35 cellular contexts compared by ENCODE assay signal in the genomic region with DNA sequence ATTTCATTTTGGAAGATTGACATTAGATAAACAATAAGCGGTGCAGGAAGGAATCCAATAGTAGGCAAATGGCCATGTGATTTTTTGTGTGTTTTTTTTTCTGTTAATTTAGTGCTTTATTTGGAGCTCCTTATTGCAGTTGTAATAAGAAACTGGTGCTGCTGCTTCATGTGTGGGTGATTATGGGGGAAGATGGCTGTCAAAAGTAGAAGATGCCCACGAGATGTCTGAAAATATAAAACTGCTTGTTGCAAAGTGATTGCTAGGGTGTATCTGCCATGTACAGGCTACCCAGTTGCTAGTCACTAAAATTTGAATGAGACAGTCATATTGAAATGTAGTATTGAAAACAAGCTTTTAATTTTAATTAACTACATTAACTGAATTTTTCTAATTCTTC.
"Had no signal": no experiment of that assay in that cellular context is flagged by ENCODE, and none has a peak within 500 bp of the region (broad histone marks: within the 10 kb centered on the region; RNA-seq: fewer than 3 reads in every experiment).

No MANE protein-coding gene starts in this region.

- H3K4me1 Mint-ChIP-seq: activated B cell treated with CpG ODN at 0.5 μM for 24 hours; activated CD4-positive, alpha-beta T cell treated with anti-CD3 and anti-CD28 coated beads, Interleukin-2, amount 10 ng/mL, durations not matched to agents 24 days and 14 days; activated naive CD8-positive, alpha-beta T cell treated with anti-CD3 and anti-CD28 coated beads for 36 hours; activated T-helper 17 cell treated with anti-CD3 and anti-CD28 coated beads, Interleukin-2, amount 50 U/mL, for 72 hours; central memory CD8-positive, alpha-beta T cell had no signal

- H3K36me3 Mint-ChIP-seq: activated CD4-positive, alpha-beta memory T cell treated with anti-CD3 and anti-CD28 coated beads for 36 hours; activated naive CD4-positive, alpha-beta T cell treated with anti-CD3 and anti-CD28 coated beads, Interleukin-2, amount 50 U/mL, for 72 hours; activated naive CD8-positive, alpha-beta T cell treated with anti-CD3 and anti-CD28 coated beads for 36 hours had no signal

- H3K36me3 ChIP-seq: adrenal gland, brain microvascular endothelial cell, cardiac muscle cell had no signal

- H3K4me3 Mint-ChIP-seq: activated B cell treated with CpG ODN at 0.5 μM for 24 hours; activated CD4-positive, alpha-beta memory T cell treated with anti-CD3 and anti-CD28 coated beads for 36 hours; activated CD4-positive, alpha-beta T cell treated with anti-CD3 and anti-CD28 coated beads, Interleukin-2, amount 10 ng/mL, durations not matched to agents 24 days and 14 days; activated CD8-positive, alpha-beta T cell treated with anti-CD3 and anti-CD28 coated beads for 36 hours; activated naive CD8-positive, alpha-beta T cell treated with anti-CD3 and anti-CD28 coated beads for 36 hours; activated T-cell treated with anti-CD3 and anti-CD28 coated beads, Interleukin-2, amount 50 U/mL, for 4 hours; activated T-cell treated with anti-CD3 and anti-CD28 coated beads, Interleukin-2, amount 50 U/mL, for 72 hours; activated T-helper 1 cell treated with anti-CD3 and anti-CD28 coated beads, Interleukin-12 subunit alpha, Interleukin-12 subunit beta, Interleukin-2, Interleukin-4 antibody, amounts not matched to agents 30 ng/mL and 10 ng/mL and 1 ng/mL, durations not matched to agents 14 hours and 24 hours and 36 hours; activated T-helper 17 cell treated with anti-CD3 and anti-CD28 coated beads, Interleukin-2, amount 50 U/mL, for 72 hours; central memory CD8-positive, alpha-beta T cell; T-helper 1 cell treated with Interleukin-12 subunit alpha and Interleukin-12 subunit beta and Interleukin-4 antibody, amounts not matched to agents 30 μg/mL and 1 μg/mL, for 36 hours; T-helper 2 cell treated with Interferon-gamma antibody and Interleukin-4, amounts not matched to agents 5 μg/mL and 100 μg/mL, for 36 hours had no signal

- H3K27me3 Mint-ChIP-seq: activated B cell treated with CpG ODN at 0.5 μM for 24 hours; activated CD4-positive, alpha-beta memory T cell treated with anti-CD3 and anti-CD28 coated beads for 36 hours; activated CD4-positive, alpha-beta T cell treated with anti-CD3 and anti-CD28 coated beads, Interleukin-2, amount 10 ng/mL, durations not matched to agents 24 days and 14 days; activated CD8-positive, alpha-beta T cell treated with anti-CD3 and anti-CD28 coated beads for 36 hours; activated naive CD8-positive, alpha-beta T cell treated with anti-CD3 and anti-CD28 coated beads for 36 hours; activated T-helper 17 cell treated with anti-CD3 and anti-CD28 coated beads, Interleukin-2, amount 50 U/mL, for 72 hours; central memory CD8-positive, alpha-beta T cell had no signal

- H3K4me1 ChIP-seq: adrenal gland, body of pancreas had no signal

- H3K27ac Mint-ChIP-seq: activated B cell treated with CpG ODN at 0.5 μM for 24 hours; activated CD4-positive, alpha-beta memory T cell treated with anti-CD3 and anti-CD28 coated beads for 36 hours; activated CD4-positive, alpha-beta T cell treated with anti-CD3 and anti-CD28 coated beads, Interleukin-2, amount 10 ng/mL, durations not matched to agents 24 days and 14 days; activated CD8-positive, alpha-beta T cell treated with anti-CD3 and anti-CD28 coated beads for 36 hours; activated naive CD4-positive, alpha-beta T cell treated with anti-CD3 and anti-CD28 coated beads, Interleukin-2, amount 50 U/mL, for 72 hours; activated naive CD8-positive, alpha-beta T cell treated with anti-CD3 and anti-CD28 coated beads for 36 hours; activated T-cell treated with anti-CD3 and anti-CD28 coated beads, Interleukin-2, amount 50 U/mL, for 72 hours; activated T-helper 1 cell treated with anti-CD3 and anti-CD28 coated beads, Interleukin-12 subunit alpha, Interleukin-12 subunit beta, Interleukin-2, Interleukin-4 antibody, amounts not matched to agents 30 ng/mL and 10 ng/mL and 1 ng/mL, durations not matched to agents 14 hours and 24 hours and 36 hours; activated T-helper 17 cell treated with anti-CD3 and anti-CD28 coated beads, Interleukin-2, amount 50 U/mL, for 72 hours; T-helper 1 cell treated with Interleukin-12 subunit alpha and Interleukin-12 subunit beta and Interleukin-4 antibody, amounts not matched to agents 30 μg/mL and 1 μg/mL, for 36 hours; T-helper 2 cell treated with Interferon-gamma antibody and Interleukin-4, amounts not matched to agents 5 μg/mL and 100 μg/mL, for 36 hours had no signal

- H3K27me3 ChIP-seq: adrenal gland, body of pancreas, brain microvascular endothelial cell, cardiac muscle cell had no signal

- DNase-seq: activated B cell treated with CpG ODN at 0.5 μM for 24 hours; activated CD4-positive, alpha-beta memory T cell treated with anti-CD3 and anti-CD28 coated beads for 36 hours; activated CD4-positive, alpha-beta T cell treated with anti-CD3 and anti-CD28 coated beads for 4 hours; activated CD4-positive, alpha-beta T cell treated with anti-CD3 and anti-CD28 coated beads, Interleukin-2, amount 10 ng/mL, durations not matched to agents 24 days and 14 days; activated CD4-positive, alpha-beta T cell treated with anti-CD3 and anti-CD28 coated beads, Interleukin-2, amount 50 U/mL, for 1 hour; activated CD4-positive, alpha-beta T cell treated with anti-CD3 and anti-CD28 coated beads, Interleukin-2, amount 50 U/mL, for 4 hours; activated CD4-positive, CD25-positive, alpha-beta regulatory T cell treated with anti-CD3 and anti-CD28 coated beads, Interleukin-2, amount 50 U/mL, for 72 hours; activated CD8-positive, alpha-beta memory T cell treated with anti-CD3 and anti-CD28 coated beads, Interleukin-2, amount 50 U/mL, for 4 hours; activated CD8-positive, alpha-beta T cell treated with anti-CD3 and anti-CD28 coated beads for 36 hours; activated effector memory CD4-positive, alpha-beta T cell treated with anti-CD3 and anti-CD28 coated beads, Interleukin-2, amount 50 U/mL, for 16 hours; activated gamma-delta T cell treated with Interleukin-2 at 50 U/mL for 16 hours; activated naive CD4-positive, alpha-beta T cell; activated naive CD4-positive, alpha-beta T cell treated with anti-CD3 and anti-CD28 coated beads, Interleukin-2, amount 50 U/mL, for 16 hours; activated naive CD8-positive, alpha-beta T cell treated with anti-CD3 and anti-CD28 coated beads for 36 hours; activated T-cell treated with anti-CD3 and anti-CD28 coated beads for 4 hours; activated T-cell treated with anti-CD3 and anti-CD28 coated beads, Interleukin-2, amount 50 U/mL, for 1 hour; activated T-cell treated with anti-CD3 and anti-CD28 coated beads, Interleukin-2, amount 50 U/mL, for 4 hours; activated T-cell treated with anti-CD3 and anti-CD28 coated beads, Interleukin-2, amount 50 U/mL, for 72 hours; adrenal gland; amniotic stem cell; aorta; body of pancreas; brain microvascular endothelial cell; SW 1271; T-helper 1 cell; T-helper 2 cell; T-helper 9 cell had no signal

- H3K9me3 ChIP-seq: adrenal gland, body of pancreas had no signal

- H3K9me3 Mint-ChIP-seq: activated CD4-positive, alpha-beta memory T cell treated with anti-CD3 and anti-CD28 coated beads for 36 hours; activated CD4-positive, alpha-beta T cell treated with anti-CD3 and anti-CD28 coated beads, Interleukin-2, amount 10 ng/mL, durations not matched to agents 24 days and 14 days; activated T-helper 1 cell treated with anti-CD3 and anti-CD28 coated beads, Interleukin-12 subunit alpha, Interleukin-12 subunit beta, Interleukin-2, Interleukin-4 antibody, amounts not matched to agents 30 ng/mL and 10 ng/mL and 1 ng/mL, durations not matched to agents 14 hours and 24 hours and 36 hours; T-helper 1 cell treated with Interleukin-12 subunit alpha and Interleukin-12 subunit beta and Interleukin-4 antibody, amounts not matched to agents 30 μg/mL and 1 μg/mL, for 36 hours had no signal

- H3K27ac ChIP-seq: adrenal gland, body of pancreas, brain microvascular endothelial cell, cardiac muscle cell, VCaP had no signal

- H3K4me3 ChIP-seq: adrenal gland, body of pancreas, cardiac muscle cell had no signal
